ENCODE assay signal across 15 cellular contexts in genomic region chr11:10887307-10887706, GRCh38. TPM values are rescaled to one million over a fixed set of nuclear protein-coding genes. Genes with fewer than 3 reads are reported as not detected.
DNase-seq lines count a peak whose midpoint lies in the region; ATAC-seq and TF ChIP-seq lines count a peak whose summit lies in the region.
"Had no signal": no experiment of that assay in that cellular context is flagged by ENCODE, and none has a peak within 500 bp of the region (broad histone marks: within the 10 kb centered on the region; RNA-seq: fewer than 3 reads in every experiment).

No MANE protein-coding gene starts in this region.

- H3K27ac Mint-ChIP-seq in activated naive CD4-positive, alpha-beta T cell treated with anti-CD3 and anti-CD28 coated beads for 36 hours = no peak overlapping the region
- H3K27ac Mint-ChIP-seq: CD4-positive, alpha-beta T cell had no signal

- ATAC-seq in Right ventricle myocardium inferior (no peak), psoas muscle (no peak), GM21737 (IDR thresholded peaks at IDR 0.05; ENCODE audit: unreplicated experiment) (no peak)

- no peaks in the 10 kb centered on the region for H3K36me3 ChIP-seq in left ventricle myocardium inferior
- H3K36me3 ChIP-seq in hepatocyte (replicated peaks; ENCODE audit: insufficient read depth, low read depth) = no peaks in the 10 kb centered on the region
- no peaks in the 10 kb centered on the region for H3K36me3 ChIP-seq in psoas muscle (ENCODE audit: insufficient read depth in 1 of 2, low read depth in 1 of 2)
- H3K36me3 ChIP-seq: BE2C, HAP-1 had no signal

- peaks cover 2% of the 10 kb centered on the region for H3K27me3 Mint-ChIP-seq in activated naive CD4-positive, alpha-beta T cell treated with anti-CD3 and anti-CD28 coated beads for 36 hours (ENCODE audit: low read depth)
- H3K27me3 Mint-ChIP-seq: CD4-positive, alpha-beta T cell had no signal

- H3K9me2 ChIP-seq in hepatocyte (replicated peaks; ENCODE audit: insufficient read depth) = no peaks in the 10 kb centered on the region

- H3K4me3 Mint-ChIP-seq in activated naive CD4-positive, alpha-beta T cell treated with anti-CD3 and anti-CD28 coated beads for 36 hours = no peak overlapping the region
- H3K4me3 Mint-ChIP-seq: CD4-positive, alpha-beta T cell had no signal

- no peaks in the 10 kb centered on the region for H3K4me1 Mint-ChIP-seq in activated naive CD4-positive, alpha-beta T cell treated with anti-CD3 and anti-CD28 coated beads for 36 hours (ENCODE audit: low read depth)

- DNase-seq in left ventricle myocardium inferior (no peak), Right ventricle myocardium inferior (ENCODE audit: missing footprints) (no peak), hepatocyte (ENCODE audit: low spot score) (no peak), psoas muscle (no peak), T-helper 2 cell (no peak)
- no peak for DNase-seq in activated naive CD4-positive, alpha-beta T cell treated with anti-CD3 and anti-CD28 coated beads for 36 hours
- DNase-seq: ACHN; C1 segment of cervical spinal cord; Caco-2; CD4-positive, alpha-beta T cell; GM23248 had no signal

- H3K9me3 Mint-ChIP-seq in activated naive CD4-positive, alpha-beta T cell treated with anti-CD3 and anti-CD28 coated beads for 36 hours = peaks cover 18% of the 10 kb centered on the region

- H3K79me2 ChIP-seq in hepatocyte = no peaks in the 10 kb centered on the region

- H3K9me3 ChIP-seq in left ventricle myocardium inferior (replicated peaks) = peaks cover 18% of the 10 kb centered on the region
- H3K9me3 ChIP-seq in hepatocyte (ENCODE audit: low read depth) = no peaks in the 10 kb centered on the region
- no peaks in the 10 kb centered on the region for H3K9me3 ChIP-seq in psoas muscle
- H3K9me3 ChIP-seq: BE2C, HAP-1 had no signal

- H3K4me3 ChIP-seq in left ventricle myocardium inferior (no peak overlapping the region), hepatocyte (no peak overlapping the region), psoas muscle (no peak overlapping the region)
- H3K4me3 ChIP-seq: GM23248, HAP-1 had no signal

- intact Hi-C loops in left ventricle myocardium inferior (cut with micrococcal nuclease) (no loop called here), Right ventricle myocardium inferior (cut with DNase I) (no loop called here), psoas muscle (cut with DNase I) (no loop called here)
- intact Hi-C loops in activated naive CD4-positive, alpha-beta T cell treated with anti-CD3 and anti-CD28 coated beads for 36 hours (cut with micrococcal nuclease) = no loop called here

- peaks cover 4% of the 10 kb centered on the region for H3K36me3 Mint-ChIP-seq in activated naive CD4-positive, alpha-beta T cell treated with anti-CD3 and anti-CD28 coated beads for 36 hours (ENCODE audit: low read depth)

- H4K20me1 ChIP-seq in hepatocyte (ENCODE audit: insufficient read depth, poor library complexity, severe bottlenecking) = no peaks in the 10 kb centered on the region

- peaks cover 32% of the 10 kb centered on the region for H3K4me1 ChIP-seq in left ventricle myocardium inferior
- H3K4me1 ChIP-seq in hepatocyte (ENCODE audit: insufficient read depth) = peaks cover 17% of the 10 kb centered on the region
- H3K4me1 ChIP-seq in psoas muscle = peaks cover 16% of the 10 kb centered on the region
- H3K4me1 ChIP-seq: HAP-1 had no signal

- H2AFZ ChIP-seq in hepatocyte = no peak overlapping the region
- H2AFZ ChIP-seq: GM23248 had no signal

- CTCF ChIA-PET in activated naive CD4-positive, alpha-beta T cell treated with anti-CD3 and anti-CD28 coated beads for 36 hours (lab: Charles Lee) = interaction anchor here (0.5 to 1.0 kb wide), 2 partner anchors 12 to 107 kb away, joined by 3 to 4 read pairs; no protein-coding TSS in a partner anchor

- no peak for TF ChIP-seq CTCF in left ventricle myocardium inferior (IDR thresholded peaks at IDR 0.05; ENCODE audit: borderline replicate concordance)
- TF ChIP-seq CTCF in hepatocyte (IDR thresholded peaks at IDR 0.05; ENCODE audit: poor library complexity) = no peak
- TF ChIP-seq CTCF in psoas muscle (IDR thresholded peaks at IDR 0.05) = no peak

- peak overlapping the region; percentile 69 for H3K27ac ChIP-seq in left ventricle myocardium inferior (replicated peaks)
- H3K27ac ChIP-seq in hepatocyte = peak overlapping the region; percentile 36
- peak overlapping the region; percentile 46 for H3K27ac ChIP-seq in psoas muscle
- H3K27ac ChIP-seq: GM23248, HL-60 had no signal

- no peak overlapping the region for H3K4me2 ChIP-seq in hepatocyte

- H3K27me3 ChIP-seq in left ventricle myocardium inferior (ENCODE audit: low read depth) (no peaks in the 10 kb centered on the region), hepatocyte (no peaks in the 10 kb centered on the region), psoas muscle (ENCODE audit: insufficient read depth in 3 of 3, low read length in 2 of 3) (no peaks in the 10 kb centered on the region)
- H3K27me3 ChIP-seq: BE2C had no signal

RNA-seq across cellular contexts. Expression of gene ZBED5, which starts 29.5 kb away (rescaled TPM):
- total RNA-seq in left ventricle myocardium inferior (41.6 TPM), Right ventricle myocardium inferior (42.7 TPM), hepatocyte (39.5 and 46.2 TPM in 2 replicates), psoas muscle (10 to 100 TPM; 25.5 to 47.8 (median 29.4) TPM)
- polyA plus RNA-seq in hepatocyte (29.3 and 30.5 TPM in 2 replicates), psoas muscle (10 to 100 TPM; 20.0 to 39.6 (median 20.8) TPM)
- 10 to 100 TPM; 50.4 to 52.4 TPM for total RNA-seq in activated naive CD4-positive, alpha-beta T cell treated with anti-CD3 and anti-CD28 coated beads for 36 hours
